ENCODE assay signal across 26 cellular contexts in genomic region chr1:108563808-108564207, GRCh38.
"Had no signal": no experiment of that assay in that cellular context is flagged by ENCODE, and none has a peak within 500 bp of the region (broad histone marks: within the 10 kb centered on the region; RNA-seq: fewer than 3 reads in every experiment).

No MANE protein-coding gene starts in this region.

- H3K27me3 ChIP-seq: brain microvascular endothelial cell, cardiac muscle cell, Peyer's patch, SJCRH30 had no signal

- H3K36me3 ChIP-seq: brain microvascular endothelial cell, cardiac muscle cell, Peyer's patch, SJCRH30 had no signal

- FAIRE-seq: astrocyte had no signal

- DNase-seq: activated CD4-positive, alpha-beta memory T cell treated with anti-CD3 and anti-CD28 coated beads, Interleukin-2, amount 10 ng/mL, durations not matched to agents 7 days and 5 days; activated CD4-positive, alpha-beta T cell treated with anti-CD3 and anti-CD28 coated beads for 36 hours; activated CD4-positive, alpha-beta T cell treated with anti-CD3 and anti-CD28 coated beads, Interleukin-2, amount 50 U/mL, for 1 hour; activated gamma-delta T cell; activated naive CD4-positive, alpha-beta T cell treated with anti-CD3 and anti-CD28 coated beads for 36 hours; activated T-cell treated with anti-CD3 and anti-CD28 coated beads for 4 hours; activated T-cell treated with anti-CD3 and anti-CD28 coated beads, Interleukin-2, amount 50 U/mL, for 48 hours; amygdala; brain microvascular endothelial cell; MM.1S; NCI-H1105; NCI-H1436; NCI-H1694 treated with DMSO at 0.1 percent for 48 hours; NCI-H2081; NCI-H524; Peyer's patch; Right ventricle myocardium superior; SJCRH30; SK-N-SH; T-helper 1 cell had no signal

- H3K27ac Mint-ChIP-seq: activated CD4-positive, alpha-beta memory T cell treated with anti-CD3 and anti-CD28 coated beads, Interleukin-2, amount 10 ng/mL, durations not matched to agents 7 days and 5 days; activated CD4-positive, alpha-beta T cell treated with anti-CD3 and anti-CD28 coated beads for 36 hours; activated naive CD4-positive, alpha-beta T cell treated with anti-CD3 and anti-CD28 coated beads for 36 hours; activated naive CD8-positive, alpha-beta T cell; activated T-helper 17 cell treated with anti-CD3 and anti-CD28 coated beads, Interleukin-2, amount 50 U/mL, for 72 hours had no signal

- H3K9me3 Mint-ChIP-seq: activated CD4-positive, alpha-beta memory T cell treated with anti-CD3 and anti-CD28 coated beads, Interleukin-2, amount 10 ng/mL, durations not matched to agents 7 days and 5 days; activated naive CD4-positive, alpha-beta T cell treated with anti-CD3 and anti-CD28 coated beads for 36 hours; activated T-helper 17 cell treated with anti-CD3 and anti-CD28 coated beads, Interleukin-2, amount 50 U/mL, for 72 hours had no signal

- H3K9ac ChIP-seq: SK-N-SH had no signal

- H3K27ac ChIP-seq: brain microvascular endothelial cell, cardiac muscle cell, Peyer's patch, RWPE1, SJCRH30, VCaP had no signal

- H3K4me3 Mint-ChIP-seq: activated CD4-positive, alpha-beta memory T cell treated with anti-CD3 and anti-CD28 coated beads, Interleukin-2, amount 10 ng/mL, durations not matched to agents 7 days and 5 days; activated CD4-positive, alpha-beta T cell treated with anti-CD3 and anti-CD28 coated beads for 36 hours; activated naive CD4-positive, alpha-beta T cell treated with anti-CD3 and anti-CD28 coated beads for 36 hours; activated naive CD8-positive, alpha-beta T cell; activated T-helper 17 cell treated with anti-CD3 and anti-CD28 coated beads, Interleukin-2, amount 50 U/mL, for 72 hours had no signal

- H3K4me2 ChIP-seq: SK-N-SH had no signal

- H3K27me3 Mint-ChIP-seq: activated CD4-positive, alpha-beta memory T cell treated with anti-CD3 and anti-CD28 coated beads, Interleukin-2, amount 10 ng/mL, durations not matched to agents 7 days and 5 days; activated CD4-positive, alpha-beta T cell treated with anti-CD3 and anti-CD28 coated beads for 36 hours; activated naive CD8-positive, alpha-beta T cell; activated T-helper 17 cell treated with anti-CD3 and anti-CD28 coated beads, Interleukin-2, amount 50 U/mL, for 72 hours had no signal

- H3K4me3 ChIP-seq: cardiac muscle cell, Peyer's patch, SJCRH30 had no signal

- ATAC-seq: activated CD4-positive, alpha-beta T cell treated with anti-CD3 and anti-CD28 coated beads for 36 hours; activated T-helper 17 cell treated with anti-CD3 and anti-CD28 coated beads, Interleukin-2, amount 50 U/mL, for 72 hours had no signal

- H3K9me3 ChIP-seq: Peyer's patch, SJCRH30, SK-N-SH had no signal

- H3K9me2 ChIP-seq: SK-N-SH had no signal
